ENCODE assay signal across 16 cellular contexts in the genomic region with DNA sequence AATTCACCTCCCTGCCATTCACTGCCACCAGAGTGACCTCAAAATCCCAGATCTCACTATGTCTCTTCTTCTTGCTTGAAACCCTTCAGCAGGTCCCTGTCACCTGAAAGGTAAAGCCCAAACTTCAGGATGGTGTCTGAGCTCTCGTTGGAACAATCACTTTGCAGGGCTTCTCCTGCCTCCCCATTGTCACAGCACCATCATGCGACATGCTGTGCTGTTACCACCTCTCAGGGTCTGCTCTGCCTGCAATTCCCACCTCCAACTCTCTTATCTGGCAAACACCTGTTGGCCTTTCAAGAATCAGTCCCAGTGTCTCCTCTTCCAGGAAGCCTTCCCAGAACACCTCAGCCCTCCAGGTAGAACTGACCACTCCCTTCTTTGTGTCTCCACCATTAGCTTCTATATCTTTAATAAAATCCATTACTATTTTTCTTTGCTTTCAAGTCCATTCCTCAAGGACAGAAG.
"Had no signal": no experiment of that assay in that cellular context is flagged by ENCODE, and none has a peak within 500 bp of the region (broad histone marks: within the 10 kb centered on the region; RNA-seq: fewer than 3 reads in every experiment).

No MANE protein-coding gene starts in this region.

- H3K27ac Mint-ChIP-seq: activated T-helper 2 cell treated with anti-CD3 and anti-CD28 coated beads, Interferon-gamma antibody, Interleukin-2, Interleukin-4, amounts not matched to agents 10 μg/mL and 5 μg/mL and 100 μg/mL, durations not matched to agents 14 hours and 24 hours and 36 hours; stimulated activated naive CD8-positive, alpha-beta T cell treated with anti-CD3 and anti-CD28 coated beads, Interleukin-15, Interleukin-2, amounts not matched to agents 100 ng/mL and 50 ng/mL, for 24 hours; type B pancreatic cell had no signal

- H3K9me3 ChIP-seq: colonic mucosa, lower lobe of right lung, suprapubic skin had no signal

- H3K27me3 Mint-ChIP-seq: naive B cell; stimulated activated naive CD8-positive, alpha-beta T cell treated with anti-CD3 and anti-CD28 coated beads, Interleukin-15, Interleukin-2, amounts not matched to agents 100 ng/mL and 50 ng/mL, for 24 hours; type B pancreatic cell had no signal

- DNase-seq: activated CD4-positive, alpha-beta T cell treated with anti-CD3 and anti-CD28 coated beads, Interleukin-2, amount 50 U/mL, for 4 hours; activated CD4-positive, CD25-positive, alpha-beta regulatory T cell treated with anti-CD3 and anti-CD28 coated beads, Interleukin-2, amount 50 U/mL, for 72 hours; activated naive CD4-positive, alpha-beta T cell treated with anti-CD3 and anti-CD28 coated beads, Interleukin-2, amount 50 U/mL, for 16 hours; colonic mucosa; effector CD4-positive, alpha-beta T cell; left colon; lower lobe of right lung; naive B cell; small intestine; stimulated activated CD4-positive, alpha-beta T cell treated with anti-CD3 and anti-CD28 coated beads, Interleukin-4, amount 100 ng/mL, for 4 hours; stimulated activated CD8-positive, alpha-beta memory T cell treated with anti-CD3 and anti-CD28 coated beads, Interleukin-4, amount 100 ng/mL, for 48 hours had no signal

- H3K36me3 ChIP-seq: suprapubic skin had no signal

- ATAC-seq: left colon, lower lobe of right lung had no signal

- H3K4me1 ChIP-seq: colonic mucosa, parathyroid adenoma, suprapubic skin had no signal

- H3K4me3 ChIP-seq: colonic mucosa, lower lobe of right lung, suprapubic skin had no signal

- H2AFZ ChIP-seq: parathyroid adenoma had no signal

- H3K27ac ChIP-seq: colonic mucosa, lower lobe of right lung, parathyroid adenoma, suprapubic skin had no signal

- H3K9ac ChIP-seq: parathyroid adenoma had no signal

- H3K27me3 ChIP-seq: colonic mucosa, suprapubic skin had no signal

- H3K9me3 Mint-ChIP-seq: activated T-helper 2 cell treated with anti-CD3 and anti-CD28 coated beads, Interferon-gamma antibody, Interleukin-2, Interleukin-4, amounts not matched to agents 10 μg/mL and 5 μg/mL and 100 μg/mL, durations not matched to agents 14 hours and 24 hours and 36 hours; naive B cell; stimulated activated naive CD8-positive, alpha-beta T cell treated with anti-CD3 and anti-CD28 coated beads, Interleukin-15, Interleukin-2, amounts not matched to agents 100 ng/mL and 50 ng/mL, for 24 hours had no signal

- H3K4me3 Mint-ChIP-seq: naive B cell; stimulated activated naive CD8-positive, alpha-beta T cell treated with anti-CD3 and anti-CD28 coated beads, Interleukin-15, Interleukin-2, amounts not matched to agents 100 ng/mL and 50 ng/mL, for 24 hours; type B pancreatic cell had no signal
